9 cellular contexts compared by ENCODE assay signal in the genomic region with DNA sequence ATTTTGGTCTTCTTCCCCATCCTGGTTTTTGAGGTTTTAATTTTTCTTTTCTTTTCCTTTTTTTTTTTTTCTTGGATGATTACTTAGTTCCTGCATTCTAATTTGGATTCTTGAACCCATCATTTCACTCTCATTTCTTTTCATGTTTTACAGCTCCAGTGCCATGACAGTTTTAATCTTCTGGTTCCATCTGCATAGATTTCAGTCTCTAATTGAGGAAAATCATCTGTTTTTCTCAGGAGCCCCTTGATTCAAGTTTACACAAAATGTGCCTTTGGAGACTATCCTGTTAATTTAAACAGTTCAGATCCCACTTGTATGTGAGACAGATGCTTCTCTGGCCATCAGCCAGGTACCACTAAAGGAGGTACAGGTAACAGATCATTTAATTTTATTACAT.
"Had no signal": no experiment of that assay in that cellular context is flagged by ENCODE, and none has a peak within 500 bp of the region (broad histone marks: within the 10 kb centered on the region; RNA-seq: fewer than 3 reads in every experiment).

No MANE protein-coding gene starts in this region.

- ATAC-seq: HCT116 had no signal

- H3K27me3 Mint-ChIP-seq: IgD-negative memory B cell had no signal

- H3K27ac ChIP-seq: GM23248, KMS-11 had no signal

- H3K4me3 Mint-ChIP-seq: HFFc6, IgD-negative memory B cell had no signal

- H3K27ac Mint-ChIP-seq: HFFc6, IgD-negative memory B cell had no signal

- H3K36me3 Mint-ChIP-seq: IgD-negative memory B cell had no signal

- DNase-seq: GM23248, GOT3, H7, HFFc6, KBM-7 had no signal

- H3K4me1 Mint-ChIP-seq: IgD-negative memory B cell had no signal

- FAIRE-seq: HTR-8/SVneo had no signal
